28 cellular contexts compared by ENCODE assay signal in genomic region chr11:104943561-104943960, GRCh38. TPM values are rescaled to one million over a fixed set of nuclear protein-coding genes. Genes with fewer than 3 reads are reported as not detected.
DNase-seq lines count a peak whose midpoint lies in the region; ATAC-seq, FAIRE-seq and TF ChIP-seq lines count a peak whose summit lies in the region.
"Had no signal": no experiment of that assay in that cellular context is flagged by ENCODE, and none has a peak within 500 bp of the region (broad histone marks: within the 10 kb centered on the region; RNA-seq: fewer than 3 reads in every experiment).

No MANE protein-coding gene starts in this region.

- H3K9me3 ChIP-seq in HepG2 (ENCODE audit: low read length) (no peaks in the 10 kb centered on the region), esophagus muscularis mucosa (no peaks in the 10 kb centered on the region)
- H3K9me3 ChIP-seq: Caco-2, SJCRH30 had no signal

- peak overlapping the region; percentile 74 for H3K27ac Mint-ChIP-seq in activated naive CD8-positive, alpha-beta T cell
- H3K27ac Mint-ChIP-seq in activated naive CD8-positive, alpha-beta T cell treated with anti-CD3 and anti-CD28 coated beads for 36 hours: no peak overlapping the region
- peak overlapping the region; percentile 68 for H3K27ac Mint-ChIP-seq in activated naive CD8-positive, alpha-beta T cell treated with anti-CD3 and anti-CD28 coated beads, Interleukin-2, amount 50 U/mL, for 24 hours
- H3K27ac Mint-ChIP-seq: CD8-positive, alpha-beta T cell had no signal

- H4K20me1 ChIP-seq in HepG2 (ENCODE audit: insufficient read depth, low read length): no peaks in the 10 kb centered on the region

- H3K36me3 ChIP-seq in HepG2 (replicated peaks in 1 of 2; ENCODE audit: control insufficient read depth in 1 of 2, insufficient read depth in 2 of 2, low read length in 2 of 2) (peaks cover 1 to 11% of the 10 kb centered on the region in 2 experiments; a peak in 2 of 5 replicates), esophagus muscularis mucosa (peaks cover 0 to 51% (median 18%) of the 10 kb centered on the region in 4 donors)
- H3K36me3 ChIP-seq: SJCRH30 had no signal

- TF ChIP-seq POLR2A in HepG2 (IDR thresholded peaks at IDR 0.05; ENCODE audit: insufficient read depth in 1 of 2, low read depth in 2 of 2, low read length in 2 of 2) (no peak), esophagus muscularis mucosa (IDR thresholded peaks at IDR 0.05; ENCODE audit: low read depth) (no peak)

- TF ChIP-seq RAD21 in HepG2 (CRISPR knock-in tag; IDR thresholded peaks at IDR 0.05): no peak

- H3K27me3 ChIP-seq in HepG2 (ENCODE audit: control insufficient read depth in 1 of 2, insufficient read depth in 2 of 2, low read length in 2 of 2) (no peaks in the 10 kb centered on the region), esophagus muscularis mucosa (no peaks in the 10 kb centered on the region)
- H3K27me3 ChIP-seq: SJCRH30 had no signal

- CTCF ChIA-PET in HepG2 (lab: Yijun Ruan, JAX; ENCODE audit: low intra/inter-chr PET ratio, low total read pairs): no interaction called here

- no TSS peak for BruUV-seq in HepG2 (replicated peaks; lab: Mats Ljungman, UMichigan)

- H3K9ac ChIP-seq in HepG2 (ENCODE audit: insufficient read depth, low read depth, low read length): no peak overlapping the region

- H3K4me1 ChIP-seq in HepG2 (ENCODE audit: insufficient read depth, low read length) (peaks cover 15% of the 10 kb centered on the region), esophagus muscularis mucosa (no peaks in the 10 kb centered on the region)
- H3K4me1 ChIP-seq: Caco-2, SJCRH30 had no signal

- intact Hi-C loops in HepG2 (cut with micrococcal nuclease; ENCODE audit: unreplicated experiment): loop anchor here (10.0 kb wide), 1 partner anchor 371 kb away; no protein-coding TSS in a partner anchor
- intact Hi-C loops in esophagus muscularis mucosa (cut with DNase I): no loop called here

- TF ChIP-seq CTCF in HepG2 (CRISPR knock-in tag; IDR thresholded peaks at IDR 0.05): no peak
- no peak for TF ChIP-seq CTCF in esophagus muscularis mucosa (IDR thresholded peaks at IDR 0.05)

- H3K9me3 Mint-ChIP-seq in activated naive CD8-positive, alpha-beta T cell (ENCODE audit: low read depth): no peaks in the 10 kb centered on the region
- H3K9me3 Mint-ChIP-seq in activated naive CD8-positive, alpha-beta T cell treated with anti-CD3 and anti-CD28 coated beads for 36 hours: no peaks in the 10 kb centered on the region
- H3K9me3 Mint-ChIP-seq in activated naive CD8-positive, alpha-beta T cell treated with anti-CD3 and anti-CD28 coated beads, Interleukin-2, amount 50 U/mL, for 24 hours: peaks cover 7% of the 10 kb centered on the region
- H3K9me3 Mint-ChIP-seq: CD8-positive, alpha-beta T cell had no signal

- no peak for DNase-seq in activated naive CD8-positive, alpha-beta T cell treated with anti-CD3 and anti-CD28 coated beads for 36 hours
- DNase-seq in activated naive CD8-positive, alpha-beta T cell treated with anti-CD3 and anti-CD28 coated beads, Interleukin-2, amount 50 U/mL, for 24 hours: no peak
- DNase-seq in HepG2 (ENCODE audit: low spot score): peak; percentile 12
- no peak for DNase-seq in GF-D8 (lab: John Stamatoyannopoulos, UW)
- DNase-seq in putamen (ENCODE audit: low spot score): no peak
- DNase-seq in esophagus muscularis mucosa (ENCODE audit: extremely low spot score): no peak
- DNase-seq: Caco-2; CD8-positive, alpha-beta T cell; DMS79 treated with DMSO at 0.1 percent for 48 hours; Karpas-422; NCI-H1092 treated with DMSO at 0.1 percent for 48 hours; NCI-H1436; NCI-H187; NCI-H2081 treated with DMSO at 0.1 percent for 48 hours; NCI-H2171; NCI-H226; NCI-H510A; NCI-H69; PC-9; SJCRH30 had no signal

- no peaks in the 10 kb centered on the region for H3K79me2 ChIP-seq in HepG2 (ENCODE audit: insufficient read depth, low read length)

- ATAC-seq in activated naive CD8-positive, alpha-beta T cell treated with anti-CD3 and anti-CD28 coated beads, Interleukin-2, amount 50 U/mL, for 24 hours: no peak
- ATAC-seq in HepG2: peak; percentile 71
- ATAC-seq: CD8-positive, alpha-beta T cell; Right ventricle myocardium inferior; SK-N-SH treated with all-trans-retinoic acid at 6 μM for 48 hours had no signal

- H3K4me3 ChIP-seq in HepG2 (replicated peaks in 1 of 3; ENCODE audit: insufficient read depth in 1 of 3, low read depth in 2 of 3, low read length in 3 of 3) (no peak overlapping the region), esophagus muscularis mucosa (no peak overlapping the region)
- H3K4me3 ChIP-seq: PC-9, SJCRH30 had no signal

- H3K27ac ChIP-seq in HepG2 (ENCODE audit: extremely low read length, insufficient read depth, low read length) (no peak overlapping the region), esophagus muscularis mucosa (replicated peaks in 1 of 4) (no peak overlapping the region)
- H3K27ac ChIP-seq: C4-2B, PC-9, SJCRH30 had no signal

- POLR2A ChIA-PET in HepG2 (lab: Yijun Ruan, JAX): interaction anchor here (1.1 kb wide), 1 partner anchor 26 kb away, joined by 4 read pairs; no protein-coding TSS in a partner anchor

- no peaks in the 10 kb centered on the region for H3K27me3 Mint-ChIP-seq in activated naive CD8-positive, alpha-beta T cell
- H3K27me3 Mint-ChIP-seq in activated naive CD8-positive, alpha-beta T cell treated with anti-CD3 and anti-CD28 coated beads for 36 hours: no peaks in the 10 kb centered on the region
- H3K27me3 Mint-ChIP-seq in activated naive CD8-positive, alpha-beta T cell treated with anti-CD3 and anti-CD28 coated beads, Interleukin-2, amount 50 U/mL, for 24 hours: no peaks in the 10 kb centered on the region

- 28% methylated on average over 2 of the region's 2 CpGs for WGBS in HepG2 (ENCODE audit: low lambda C conversion rate)
- 47% methylated on average over 2 of the region's 2 CpGs for whole genome bisulfite sequencing in esophagus muscularis mucosa

- no peak for FAIRE-seq in HepG2 (lab: Jason Lieb, UNC)
- FAIRE-seq: GM12892, H54 had no signal

- H3K4me1 Mint-ChIP-seq in activated naive CD8-positive, alpha-beta T cell (ENCODE audit: low read depth): peaks cover 14% of the 10 kb centered on the region
- peaks cover 5% of the 10 kb centered on the region for H3K4me1 Mint-ChIP-seq in activated naive CD8-positive, alpha-beta T cell treated with anti-CD3 and anti-CD28 coated beads for 36 hours
- peaks cover 7% of the 10 kb centered on the region for H3K4me1 Mint-ChIP-seq in activated naive CD8-positive, alpha-beta T cell treated with anti-CD3 and anti-CD28 coated beads, Interleukin-2, amount 50 U/mL, for 24 hours

- H2AFZ ChIP-seq in HepG2 (ENCODE audit: low read length): no peak overlapping the region
- H2AFZ ChIP-seq: PC-9 had no signal

- H3K4me2 ChIP-seq in HepG2 (ENCODE audit: low read depth, low read length): no peak overlapping the region
- H3K4me2 ChIP-seq: PC-9 had no signal

- no peak overlapping the region for H3K4me3 Mint-ChIP-seq in activated naive CD8-positive, alpha-beta T cell
- H3K4me3 Mint-ChIP-seq in activated naive CD8-positive, alpha-beta T cell treated with anti-CD3 and anti-CD28 coated beads for 36 hours: no peak overlapping the region
- no peak overlapping the region for H3K4me3 Mint-ChIP-seq in activated naive CD8-positive, alpha-beta T cell treated with anti-CD3 and anti-CD28 coated beads, Interleukin-2, amount 50 U/mL, for 24 hours
- H3K4me3 Mint-ChIP-seq: CD8-positive, alpha-beta T cell had no signal

- peaks cover 41% of the 10 kb centered on the region for H3K36me3 Mint-ChIP-seq in activated naive CD8-positive, alpha-beta T cell
- H3K36me3 Mint-ChIP-seq in activated naive CD8-positive, alpha-beta T cell treated with anti-CD3 and anti-CD28 coated beads for 36 hours: peaks cover 52% of the 10 kb centered on the region
- H3K36me3 Mint-ChIP-seq in activated naive CD8-positive, alpha-beta T cell treated with anti-CD3 and anti-CD28 coated beads, Interleukin-2, amount 50 U/mL, for 24 hours (ENCODE audit: low read depth): peaks cover 50% of the 10 kb centered on the region

- TF ChIP-seq EP300 in HepG2 (IDR thresholded peaks at IDR 0.05; ENCODE audit: low read depth in 2 of 2, low read length in 2 of 2) (no peak), HepG2 (CRISPR knock-in tag; IDR thresholded peaks at IDR 0.05; ENCODE audit: borderline replicate concordance) (no peak), esophagus muscularis mucosa (IDR thresholded peaks at IDR 0.05) (no peak)

- in situ Hi-C loops in HepG2 (cut with HindIII; ENCODE audit: extremely low pct_ligation_motif_present, low pct_unique_long_range_greater_than_20kb): no loop called here

RNA-seq across cellular contexts. Expression of gene CASP4, which starts 24.8 kb away (rescaled TPM):
- 10 to 100 TPM; 43.9 to 51.8 TPM for total RNA-seq in activated naive CD8-positive, alpha-beta T cell treated with anti-CD3 and anti-CD28 coated beads for 36 hours
- 69.8 and 98.1 TPM in 2 replicates for total RNA-seq in HepG2 (2016; rRNA removed; fragmentation: Illumina TruSeq; extraction: Trizol)
- total RNA-seq in HepG2 (2016; cell fraction: cytosol; rRNA removed; fragmentation: Illumina TruSeq; extraction: Trizol; ENCODE audit: low read depth): 36.5 and 43.9 TPM in 2 replicates
- total RNA-seq in HepG2 (2016; cell fraction: insoluble cytoplasmic fraction; rRNA removed; fragmentation: Illumina TruSeq; extraction: Trizol): 66.3 and 96.5 TPM in 2 replicates
- 53.9 and 61.1 TPM in 2 replicates for total RNA-seq in HepG2 (2016; cell fraction: membrane; rRNA removed; fragmentation: Illumina TruSeq; extraction: Trizol)
- total RNA-seq in HepG2 (2016; cell fraction: nucleus; rRNA removed; fragmentation: Illumina TruSeq; extraction: Trizol): 34.8 and 41.5 TPM in 2 replicates
- 51.6 and 56.4 TPM in 2 replicates for polyA plus RNA-seq in HepG2 (2011; rRNA removed)
- polyA plus RNA-seq in HepG2 (2011; cell fraction: cytosol; rRNA removed): 46.8 and 70.2 TPM in 2 replicates
- 26.2 and 34.3 TPM in 2 replicates for polyA plus RNA-seq in HepG2 (2011; cell fraction: nucleus; rRNA removed)
- polyA plus RNA-seq in HepG2 (2012): 33.4 and 36.9 TPM in 2 replicates
- polyA plus RNA-seq in HepG2 (2016; cell fraction: cytosol; fragmentation: Illumina TruSeq; extraction: Trizol; ENCODE audit: low read depth): 24.9 and 28.4 TPM in 2 replicates
- polyA plus RNA-seq in HepG2 (2016; cell fraction: insoluble cytoplasmic fraction; fragmentation: Illumina TruSeq; extraction: Trizol; ENCODE audit: low read depth): 78.4 and 81.9 TPM in 2 replicates
- 37.8 and 40.0 TPM in 2 replicates for polyA plus RNA-seq in HepG2 (2016; cell fraction: membrane; fragmentation: Illumina TruSeq; extraction: Trizol; ENCODE audit: low read depth)
- 47.8 and 47.9 TPM in 2 replicates for polyA plus RNA-seq in HepG2 (2016; cell fraction: nucleus; fragmentation: Illumina TruSeq; extraction: Trizol; ENCODE audit: insufficient read depth, low read depth)
- polyA minus RNA-seq in HepG2 (2011; rRNA and poly(A)+ RNA removed; ENCODE audit: low replicate concordance): 30.9 and 60.6 TPM in 2 replicates
- polyA minus RNA-seq in HepG2 (2011; cell fraction: cytosol; rRNA and poly(A)+ RNA removed): 16.6 and 25.4 TPM in 2 replicates
- polyA minus RNA-seq in HepG2 (2011; cell fraction: nucleus; rRNA and poly(A)+ RNA removed): 34.2 and 48.7 TPM in 2 replicates
- 100 to 1,000 TPM in 1 of 4 donors, 10 to 100 TPM in 3; 21.3 to 107 (median 23.2) TPM for total RNA-seq in esophagus muscularis mucosa

RNA-seq across cellular contexts. Expression of gene CASP12, which starts 45.3 kb away (rescaled TPM):
- total RNA-seq in activated naive CD8-positive, alpha-beta T cell treated with anti-CD3 and anti-CD28 coated beads for 36 hours: not detected
- total RNA-seq in HepG2 (2016; rRNA removed; fragmentation: Illumina TruSeq; extraction: Trizol) (not detected in 2 replicates), esophagus muscularis mucosa (1 to 10 TPM in 3 of 4 donors, under 1 TPM in 1; 0.69 to 2.6 (median 1.4) TPM)
- total RNA-seq in HepG2 (2016; cell fraction: cytosol; rRNA removed; fragmentation: Illumina TruSeq; extraction: Trizol; ENCODE audit: low read depth): not detected in 2 replicates
- total RNA-seq in HepG2 (2016; cell fraction: insoluble cytoplasmic fraction; rRNA removed; fragmentation: Illumina TruSeq; extraction: Trizol): not detected in 2 replicates
- not detected in 2 replicates for total RNA-seq in HepG2 (2016; cell fraction: membrane; rRNA removed; fragmentation: Illumina TruSeq; extraction: Trizol)
- total RNA-seq in HepG2 (2016; cell fraction: nucleus; rRNA removed; fragmentation: Illumina TruSeq; extraction: Trizol): not detected in 2 replicates
- not detected in 2 replicates for polyA plus RNA-seq in HepG2 (2011; rRNA removed)
- not detected in 2 replicates for polyA plus RNA-seq in HepG2 (2011; cell fraction: cytosol; rRNA removed)
- polyA plus RNA-seq in HepG2 (2011; cell fraction: nucleus; rRNA removed): not detected in 2 replicates
- not detected in 2 replicates for polyA plus RNA-seq in HepG2 (2012)
- polyA plus RNA-seq in HepG2 (2016; cell fraction: cytosol; fragmentation: Illumina TruSeq; extraction: Trizol; ENCODE audit: low read depth): not detected in 2 replicates
- polyA plus RNA-seq in HepG2 (2016; cell fraction: insoluble cytoplasmic fraction; fragmentation: Illumina TruSeq; extraction: Trizol; ENCODE audit: low read depth): not detected in 2 replicates
- polyA plus RNA-seq in HepG2 (2016; cell fraction: membrane; fragmentation: Illumina TruSeq; extraction: Trizol; ENCODE audit: low read depth): not detected in 2 replicates
- polyA plus RNA-seq in HepG2 (2016; cell fraction: nucleus; fragmentation: Illumina TruSeq; extraction: Trizol; ENCODE audit: insufficient read depth, low read depth): not detected in 2 replicates
- polyA minus RNA-seq in HepG2 (2011; rRNA and poly(A)+ RNA removed; ENCODE audit: low replicate concordance): not detected in 2 replicates
- not detected in 2 replicates for polyA minus RNA-seq in HepG2 (2011; cell fraction: cytosol; rRNA and poly(A)+ RNA removed)
- polyA minus RNA-seq in HepG2 (2011; cell fraction: nucleus; rRNA and poly(A)+ RNA removed): not detected in 2 replicates
- total RNA-seq: A673; Caco-2; CD8-positive, alpha-beta T cell; PC-9; RPMI7951; SJCRH30 had no signal
